Comparison of ENCODE assay signal across 8 cellular contexts in genomic region chr16:50154369-50154947, GRCh38. TPM values are rescaled to one million over a fixed set of nuclear protein-coding genes. Genes with fewer than 3 reads are reported as not detected.
DNase-seq lines count a peak whose midpoint lies in the region; ATAC-seq and TF ChIP-seq lines count a peak whose summit lies in the region.

No MANE protein-coding gene starts in this region.

- no peaks in the 10 kb centered on the region for H3K27me3 Mint-ChIP-seq in activated CD4-positive, alpha-beta T cell treated with anti-CD3 and anti-CD28 coated beads, Interleukin-2, amount 10 ng/mL, durations not matched to agents 7 days and 5 days
- no peaks in the 10 kb centered on the region for H3K27me3 Mint-ChIP-seq in activated CD8-positive, alpha-beta T cell treated with anti-CD3 and anti-CD28 coated beads for 36 hours
- peaks cover 10% of the 10 kb centered on the region for H3K27me3 Mint-ChIP-seq in glutamatergic neuron (ENCODE audit: unreplicated experiment)

- peak overlapping the region; percentile 86 for H3K4me3 Mint-ChIP-seq in activated CD4-positive, alpha-beta T cell treated with anti-CD3 and anti-CD28 coated beads, Interleukin-2, amount 10 ng/mL, durations not matched to agents 7 days and 5 days
- H3K4me3 Mint-ChIP-seq in activated CD8-positive, alpha-beta T cell treated with anti-CD3 and anti-CD28 coated beads for 36 hours: peak overlapping the region; percentile 83
- H3K4me3 Mint-ChIP-seq in glutamatergic neuron (ENCODE audit: unreplicated experiment): peak overlapping the region; percentile 90

- CTCF ChIA-PET in activated CD4-positive, alpha-beta T cell treated with anti-CD3 and anti-CD28 coated beads, Interleukin-2, amount 10 ng/mL, durations not matched to agents 7 days and 5 days (lab: Charles Lee): interaction anchor here (1.2 to 1.6 kb wide), 3 partner anchors 17 to 56 kb away, joined by 5 to 7 read pairs (median 5); no protein-coding TSS in a partner anchor
- CTCF ChIA-PET in activated CD8-positive, alpha-beta T cell treated with anti-CD3 and anti-CD28 coated beads for 36 hours (lab: Charles Lee): interaction anchor here (1.1 to 2.1 kb wide), 3 partner anchors 56 to 129 kb away, joined by 4 to 12 read pairs (median 7); partner anchors contain the start of gene CNEP1R1

- H3K4me1 Mint-ChIP-seq in activated CD4-positive, alpha-beta T cell treated with anti-CD3 and anti-CD28 coated beads, Interleukin-2, amount 10 ng/mL, durations not matched to agents 7 days and 5 days: peaks cover 53% of the 10 kb centered on the region
- H3K4me1 Mint-ChIP-seq in activated CD8-positive, alpha-beta T cell treated with anti-CD3 and anti-CD28 coated beads for 36 hours (ENCODE audit: low read depth): peaks cover 44% of the 10 kb centered on the region
- H3K4me1 Mint-ChIP-seq in glutamatergic neuron (ENCODE audit: low read depth, unreplicated experiment): peaks cover 17% of the 10 kb centered on the region

- intact Hi-C loops in activated CD8-positive, alpha-beta T cell treated with anti-CD3 and anti-CD28 coated beads for 36 hours (cut with micrococcal nuclease): loop anchor here (10.0 kb wide), 2 partner anchors 50 to 90 kb away; partner anchors contain the start of gene HEATR3

- no peak for ATAC-seq in activated CD8-positive, alpha-beta T cell treated with anti-CD3 and anti-CD28 coated beads for 36 hours
- ATAC-seq in GM19467 (IDR thresholded peaks at IDR 0.05; ENCODE audit: unreplicated experiment) (no peak), HG03097 (IDR thresholded peaks at IDR 0.05; ENCODE audit: low FRiP score, unreplicated experiment) (no peak)

- peak overlapping the region; percentile 80 for H3K27ac Mint-ChIP-seq in activated CD4-positive, alpha-beta T cell treated with anti-CD3 and anti-CD28 coated beads, Interleukin-2, amount 10 ng/mL, durations not matched to agents 7 days and 5 days
- peak overlapping the region; percentile 74 for H3K27ac Mint-ChIP-seq in activated CD8-positive, alpha-beta T cell treated with anti-CD3 and anti-CD28 coated beads for 36 hours
- H3K27ac Mint-ChIP-seq in glutamatergic neuron (ENCODE audit: unreplicated experiment): peak overlapping the region; percentile 31

- no peak for TF ChIP-seq CTCF in activated CD8-positive, alpha-beta T cell treated with anti-CD3 and anti-CD28 coated beads for 36 hours (IDR thresholded peaks at IDR 0.05)
- no peak for TF ChIP-seq CTCF in glutamatergic neuron (IDR thresholded peaks at IDR 0.05; ENCODE audit: partially characterized antibody, unreplicated experiment)

- no peaks in the 10 kb centered on the region for H3K9me3 Mint-ChIP-seq in activated CD4-positive, alpha-beta T cell treated with anti-CD3 and anti-CD28 coated beads, Interleukin-2, amount 10 ng/mL, durations not matched to agents 7 days and 5 days
- H3K9me3 Mint-ChIP-seq in activated CD8-positive, alpha-beta T cell treated with anti-CD3 and anti-CD28 coated beads for 36 hours: no peaks in the 10 kb centered on the region
- peaks cover 7% of the 10 kb centered on the region for H3K9me3 Mint-ChIP-seq in glutamatergic neuron (ENCODE audit: unreplicated experiment)

- POLR2A ChIA-PET in activated CD4-positive, alpha-beta T cell treated with anti-CD3 and anti-CD28 coated beads, Interleukin-2, amount 10 ng/mL, durations not matched to agents 7 days and 5 days (lab: Charles Lee): no interaction called here
- POLR2A ChIA-PET in activated CD8-positive, alpha-beta T cell treated with anti-CD3 and anti-CD28 coated beads for 36 hours (lab: Charles Lee): interaction anchor here (1.1 to 1.6 kb wide), 2 partner anchors 12 to 90 kb away, joined by 3 to 5 read pairs; no protein-coding TSS in a partner anchor

- no peak for DNase-seq in activated CD4-positive, alpha-beta T cell treated with anti-CD3 and anti-CD28 coated beads, Interleukin-2, amount 10 ng/mL, durations not matched to agents 7 days and 5 days
- no peak for DNase-seq in activated CD4-positive, alpha-beta T cell treated with anti-CD3 and anti-CD28 coated beads, Interleukin-2, amount 50 U/mL, for 1 hour
- DNase-seq in activated CD8-positive, alpha-beta T cell treated with anti-CD3 and anti-CD28 coated beads for 36 hours: peak; percentile 22
- DNase-seq in glutamatergic neuron (no peak), renal cortical epithelial cell (ENCODE audit: low read depth) (peak; percentile 21)
- no peak for DNase-seq in activated CD4-positive, CD25-positive, alpha-beta regulatory T cell treated with anti-CD3 and anti-CD28 coated beads, Interleukin-2, amount 50 U/mL, for 72 hours

- H3K36me3 Mint-ChIP-seq in activated CD4-positive, alpha-beta T cell treated with anti-CD3 and anti-CD28 coated beads, Interleukin-2, amount 10 ng/mL, durations not matched to agents 7 days and 5 days (ENCODE audit: low read depth): peaks cover 24% of the 10 kb centered on the region
- peaks cover 21% of the 10 kb centered on the region for H3K36me3 Mint-ChIP-seq in activated CD8-positive, alpha-beta T cell treated with anti-CD3 and anti-CD28 coated beads for 36 hours (ENCODE audit: low read depth)
- H3K36me3 Mint-ChIP-seq in glutamatergic neuron (ENCODE audit: unreplicated experiment): no peaks in the 10 kb centered on the region

RNA-seq across cellular contexts. Expression of gene TENT4B, which starts 1.4 kb away (rescaled TPM):
- total RNA-seq in activated CD4-positive, alpha-beta T cell treated with anti-CD3 and anti-CD28 coated beads, Interleukin-2, amount 10 ng/mL, durations not matched to agents 7 days and 5 days: 10 to 100 TPM; 20.4 to 21.4 TPM
- total RNA-seq in activated CD8-positive, alpha-beta T cell treated with anti-CD3 and anti-CD28 coated beads for 36 hours: 10 to 100 TPM; 19.0 to 19.2 TPM
- 9.5 TPM for total RNA-seq in glutamatergic neuron (ENCODE audit: unreplicated experiment)
- total RNA-seq in renal cortical epithelial cell: 10.3 and 11.8 TPM in 2 replicates

Comparison
In these comparisons a context has a peak if more than half of its experiments do, and no peak if none do; other contexts are left out.
1. DNase-seq: peak in activated CD8-positive, alpha-beta T cell treated with anti-CD3 and anti-CD28 coated beads for 36 hours (single experiment) and renal cortical epithelial cell (single experiment); none in activated CD4-positive, alpha-beta T cell treated with anti-CD3 and anti-CD28 coated beads, Interleukin-2, amount 10 ng/mL, durations not matched to agents 7 days and 5 days (single experiment), activated CD4-positive, alpha-beta T cell treated with anti-CD3 and anti-CD28 coated beads, Interleukin-2, amount 50 U/mL, for 1 hour (single experiment), glutamatergic neuron (single experiment) and activated CD4-positive, CD25-positive, alpha-beta regulatory T cell treated with anti-CD3 and anti-CD28 coated beads, Interleukin-2, amount 50 U/mL, for 72 hours (single experiment).
2. Peak in every context shown above with its lines, with median percentiles within 50 percentile points of each other: H3K27ac Mint-ChIP-seq and H3K4me3 Mint-ChIP-seq.